Comparison of ENCODE assay signal across 11 cellular contexts in the genomic region with DNA sequence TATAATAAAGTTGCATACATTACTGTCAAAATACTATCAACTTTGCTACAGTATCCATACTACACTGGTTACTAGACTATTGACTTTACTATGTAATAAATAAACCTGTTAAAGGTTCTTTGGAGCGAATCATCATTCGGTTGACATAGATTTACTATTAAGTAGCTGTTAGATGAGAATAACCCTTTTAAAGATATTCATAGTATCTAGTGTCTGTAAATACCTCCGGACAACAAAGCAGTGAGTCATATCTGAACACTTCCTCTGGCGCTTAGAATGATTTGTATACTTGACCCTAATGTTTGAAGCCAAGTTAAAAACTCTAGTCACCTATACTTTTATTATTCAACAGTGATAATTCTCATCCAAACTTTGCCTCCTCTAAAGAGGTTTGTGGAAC.
DNase-seq lines count a peak whose midpoint lies in the region; ATAC-seq, FAIRE-seq and TF ChIP-seq lines count a peak whose summit lies in the region.
"Had no signal": no experiment of that assay in that cellular context is flagged by ENCODE, and none has a peak within 500 bp of the region (broad histone marks: within the 10 kb centered on the region; RNA-seq: fewer than 3 reads in every experiment).

No MANE protein-coding gene starts in this region.

- WGBS in GM12878 (ENCODE audit: insufficient coverage, insufficient replicate concordance, low lambda C conversion rate, missing lambda C conversion rate), result 20% methylated on average over 4 of the region's 4 CpGs
- WGBS in hepatocyte (ENCODE audit: low lambda C conversion rate, missing lambda C conversion rate), result 32% methylated on average over 4 of the region's 4 CpGs

- H3K4me1 ChIP-seq in GM12878 (ENCODE audit: control insufficient read depth, insufficient read depth, low read length), result no peaks in the 10 kb centered on the region
- peaks cover 20% of the 10 kb centered on the region for H3K4me1 ChIP-seq in hepatocyte (ENCODE audit: insufficient read depth)

- H3K27ac ChIP-seq in GM12878 (ENCODE audit: control insufficient read depth, insufficient read depth), result no peak overlapping the region
- H3K27ac ChIP-seq in hepatocyte, result no peak overlapping the region

- CTCF ChIA-PET in GM12878 (lab: Yijun Ruan, JAX), result no interaction called here

- in situ Hi-C loops in GM12878 (cut with MboI), result no loop called here

- H3K9ac ChIP-seq in GM12878 (ENCODE audit: control insufficient read depth, insufficient read depth, low read length), result no peak overlapping the region

- no peak for TF ChIP-seq POLR2A in GM12878 (IDR thresholded peaks at IDR 0.05; ENCODE audit: low read depth, low read length)

- H3K4me3 ChIP-seq in GM12878, result no peak overlapping the region
- H3K4me3 ChIP-seq in hepatocyte, result no peak overlapping the region

- no peak for TF ChIP-seq EP300 in GM12878 (IDR thresholded peaks at IDR 0.05; ENCODE audit: borderline replicate concordance in 1 of 2, control insufficient read depth in 1 of 2, low read depth in 2 of 2, low read length in 2 of 2)

- FAIRE-seq in GM12878 (lab: Jason Lieb, UNC), result no peak
- FAIRE-seq: keratinocyte had no signal

- no peaks in the 10 kb centered on the region for H4K20me1 ChIP-seq in GM12878 (ENCODE audit: control insufficient read depth, insufficient read depth)
- H4K20me1 ChIP-seq in hepatocyte (ENCODE audit: insufficient read depth, poor library complexity, severe bottlenecking), result no peaks in the 10 kb centered on the region

- no peak for TF ChIP-seq CTCF in GM12878 (IDR thresholded peaks at IDR 0.05 in 2 of 3, conservative IDR thresholded peaks at IDR 0.05 in 1 of 3; ENCODE audit: control insufficient read depth in 2 of 3, extremely low read depth in 1 of 3, insufficient read depth in 1 of 3, low read depth in 3 of 3, low read length in 3 of 3)
- TF ChIP-seq CTCF in hepatocyte (IDR thresholded peaks at IDR 0.05; ENCODE audit: poor library complexity), result no peak
- TF ChIP-seq CTCF in GM10266 (IDR thresholded peaks at IDR 0.05; ENCODE audit: control insufficient read depth, insufficient read depth, low read depth, missing control alignments), result no peak

- ATAC-seq in GM19395 (IDR thresholded peaks at IDR 0.05; ENCODE audit: unreplicated experiment) (peak; percentile 89), HG03354 (IDR thresholded peaks at IDR 0.05; ENCODE audit: poor library complexity, severe bottlenecking, unreplicated experiment) (peak; percentile 91), GM12878 (peak; percentile 54)

- RAD21 ChIA-PET in GM12878 (lab: Charles Lee; ENCODE audit: unreplicated experiment), result no interaction called here

- H3K36me3 ChIP-seq in GM12878 (ENCODE audit: control insufficient read depth in 2 of 2, insufficient read depth in 2 of 2, low read length in 1 of 2), result no peaks in the 10 kb centered on the region
- no peaks in the 10 kb centered on the region for H3K36me3 ChIP-seq in hepatocyte (replicated peaks; ENCODE audit: insufficient read depth, low read depth)

- H3K4me2 ChIP-seq in GM12878 (ENCODE audit: control insufficient read depth, insufficient read depth), result no peak overlapping the region
- no peak overlapping the region for H3K4me2 ChIP-seq in hepatocyte

- intact Hi-C loops in GM12878 (cut with micrococcal nuclease; ENCODE audit: unreplicated experiment), result no loop called here
- intact Hi-C loops in head of caudate nucleus (cut with DNase I), result no loop called here

- H2AFZ ChIP-seq in GM12878 (ENCODE audit: control insufficient read depth, low read depth, low read length) (no peak overlapping the region), hepatocyte (no peak overlapping the region)

- BruUV-seq in GM12878 (replicated peaks; lab: Mats Ljungman, UMichigan), result no TSS peak

- no peaks in the 10 kb centered on the region for H3K9me2 ChIP-seq in hepatocyte (replicated peaks; ENCODE audit: insufficient read depth)

- no peak for TF ChIP-seq RAD21 in GM12878 (IDR thresholded peaks at IDR 0.05; ENCODE audit: insufficient read depth, low read depth, low read length)

- H3K79me2 ChIP-seq in GM12878 (ENCODE audit: control insufficient read depth, insufficient read depth, low read length), result no peaks in the 10 kb centered on the region
- no peaks in the 10 kb centered on the region for H3K79me2 ChIP-seq in hepatocyte

- H3K9me3 ChIP-seq in GM12878 (replicated peaks; ENCODE audit: control insufficient read depth, insufficient read depth, low read length) (no peaks in the 10 kb centered on the region), hepatocyte (ENCODE audit: low read depth) (no peaks in the 10 kb centered on the region)

- no peaks in the 10 kb centered on the region for H3K27me3 ChIP-seq in GM12878 (replicated peaks in 1 of 2; ENCODE audit: control insufficient read depth in 2 of 2, insufficient read depth in 2 of 2, low read length in 1 of 2)
- H3K27me3 ChIP-seq in hepatocyte, result no peaks in the 10 kb centered on the region

- DNase-seq in GM12878 (ENCODE audit: low read depth, low spot score), result no peak
- peak; percentile 96 for DNase-seq in renal cortical epithelial cell (ENCODE audit: low read depth)
- DNase-seq in hepatocyte (ENCODE audit: low spot score), result no peak
- DNase-seq in GM10266 (ENCODE audit: extremely low spot score), result no peak
- no peak for DNase-seq in RPMI8226
- no peak for DNase-seq in head of caudate nucleus
- DNase-seq: amniotic stem cell, NCI-H446 had no signal

- SMC1A ChIA-PET in GM12878 (lab: Charles Lee; ENCODE audit: uncharacterized antibody, unreplicated experiment), result no interaction called here

- POLR2A ChIA-PET in GM12878 (lab: Charles Lee), result no interaction called here

TF ChIP-seq in GM12878, 131 proteins besides CTCF, POLR2A, EP300 and RAD21:
- TF ChIP-seq HDAC6 (IDR thresholded peaks at IDR 0.05; ENCODE audit: unreplicated experiment), result no peak
- TF ChIP-seq NFXL1 (IDR thresholded peaks at IDR 0.05; ENCODE audit: borderline replicate concordance), result no peak
- TF ChIP-seq RUNX3 (IDR thresholded peaks at IDR 0.05; ENCODE audit: low read length), result no peak
- no peak for TF ChIP-seq TARDBP (IDR thresholded peaks at IDR 0.05; ENCODE audit: borderline replicate concordance)
- no peak for TF ChIP-seq ZNF24 (IDR thresholded peaks at IDR 0.05)
- no peak for TF ChIP-seq FOS (IDR thresholded peaks at IDR 0.05; ENCODE audit: borderline replicate concordance, extremely low read depth, insufficient read length)
- TF ChIP-seq SMARCA5 (IDR thresholded peaks at IDR 0.05), result no peak
- no peak for TF ChIP-seq NFIC (IDR thresholded peaks at IDR 0.05; ENCODE audit: low read depth, low read length)
- no peak for TF ChIP-seq JUNB (IDR thresholded peaks at IDR 0.05)
- no peak for TF ChIP-seq PAX5 (IDR thresholded peaks at IDR 0.05; ENCODE audit: borderline replicate concordance, low read depth, low read length)
- TF ChIP-seq BACH1 (IDR thresholded peaks at IDR 0.05; ENCODE audit: borderline replicate concordance), result no peak
- TF ChIP-seq MYC (IDR thresholded peaks at IDR 0.05; ENCODE audit: insufficient read depth, insufficient read length, insufficient replicate concordance, low read length, severe bottlenecking), result no peak
- TF ChIP-seq SREBF2 (IDR thresholded peaks at IDR 0.05; ENCODE audit: low read length), result no peak
- TF ChIP-seq KDM1A (IDR thresholded peaks at IDR 0.05; ENCODE audit: borderline replicate concordance), result no peak
- TF ChIP-seq ATF7 (IDR thresholded peaks at IDR 0.05; ENCODE audit: low read depth), result no peak
- TF ChIP-seq POLR2AphosphoS2 (IDR thresholded peaks at IDR 0.05; ENCODE audit: low read depth, low read length), result no peak
- TF ChIP-seq, protein P1, sequence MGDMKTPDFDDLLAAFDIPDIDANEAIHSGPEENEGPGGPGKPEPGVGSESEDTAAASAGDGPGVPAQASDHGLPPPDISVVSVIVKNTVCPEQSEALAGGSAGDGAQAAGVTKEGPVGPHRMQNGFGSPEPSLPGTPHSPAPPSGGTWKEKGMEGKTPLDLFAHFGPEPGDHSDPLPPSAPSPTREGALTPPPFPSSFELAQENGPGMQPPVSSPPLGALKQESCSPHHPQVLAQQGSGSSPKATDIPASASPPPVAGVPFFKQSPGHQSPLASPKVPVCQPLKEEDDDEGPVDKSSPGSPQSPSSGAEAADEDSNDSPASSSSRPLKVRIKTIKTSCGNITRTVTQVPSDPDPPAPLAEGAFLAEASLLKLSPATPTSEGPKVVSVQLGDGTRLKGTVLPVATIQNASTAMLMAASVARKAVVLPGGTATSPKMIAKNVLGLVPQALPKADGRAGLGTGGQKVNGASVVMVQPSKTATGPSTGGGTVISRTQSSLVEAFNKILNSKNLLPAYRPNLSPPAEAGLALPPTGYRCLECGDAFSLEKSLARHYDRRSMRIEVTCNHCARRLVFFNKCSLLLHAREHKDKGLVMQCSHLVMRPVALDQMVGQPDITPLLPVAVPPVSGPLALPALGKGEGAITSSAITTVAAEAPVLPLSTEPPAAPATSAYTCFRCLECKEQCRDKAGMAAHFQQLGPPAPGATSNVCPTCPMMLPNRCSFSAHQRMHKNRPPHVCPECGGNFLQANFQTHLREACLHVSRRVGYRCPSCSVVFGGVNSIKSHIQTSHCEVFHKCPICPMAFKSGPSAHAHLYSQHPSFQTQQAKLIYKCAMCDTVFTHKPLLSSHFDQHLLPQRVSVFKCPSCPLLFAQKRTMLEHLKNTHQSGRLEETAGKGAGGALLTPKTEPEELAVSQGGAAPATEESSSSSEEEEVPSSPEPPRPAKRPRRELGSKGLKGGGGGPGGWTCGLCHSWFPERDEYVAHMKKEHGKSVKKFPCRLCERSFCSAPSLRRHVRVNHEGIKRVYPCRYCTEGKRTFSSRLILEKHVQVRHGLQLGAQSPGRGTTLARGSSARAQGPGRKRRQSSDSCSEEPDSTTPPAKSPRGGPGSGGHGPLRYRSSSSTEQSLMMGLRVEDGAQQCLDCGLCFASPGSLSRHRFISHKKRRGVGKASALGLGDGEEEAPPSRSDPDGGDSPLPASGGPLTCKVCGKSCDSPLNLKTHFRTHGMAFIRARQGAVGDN (IDR thresholded peaks at IDR 0.05), result no peak
TF ChIP-seq in GM12878: peak in this region for 0.
